In genomic region chr6:19999319-20000191, GRCh38 we compare ENCODE assay signal across 8 cellular contexts.
DNase-seq lines count a peak whose midpoint lies in the region; ATAC-seq and TF ChIP-seq lines count a peak whose summit lies in the region.

No MANE protein-coding gene starts in this region.

- intact Hi-C loops in psoas muscle (cut with DNase I), result no loop called here

- H3K79me2 ChIP-seq in OCI-LY1 (ENCODE audit: insufficient read depth, low read length), result no peaks in the 10 kb centered on the region

- no peak overlapping the region for H3K4me2 ChIP-seq in OCI-LY1 (ENCODE audit: low read length)

- no peaks in the 10 kb centered on the region for H3F3A ChIP-seq in OCI-LY1 (ENCODE audit: insufficient read depth, low read length)

- H3K9ac ChIP-seq in OCI-LY1 (ENCODE audit: low read length), result no peak overlapping the region

- H3K36me3 ChIP-seq in OCI-LY1 (ENCODE audit: insufficient read depth, low read length) (no peaks in the 10 kb centered on the region; the same call in 1 of the 2 replicates), psoas muscle (ENCODE audit: insufficient read depth in 1 of 2, low read depth in 1 of 2) (no peaks in the 10 kb centered on the region)

- DNase-seq in COLO668 (lab: John Stamatoyannopoulos, UW; ENCODE audit: unreplicated experiment), result peak; percentile 53
- DNase-seq in iris pigment epithelial cell (ENCODE audit: low read depth), result peak; percentile 8
- no peak for DNase-seq in activated effector memory CD4-positive, alpha-beta T cell treated with Interleukin-2 at 50 U/mL for 16 hours
- DNase-seq in epidermal melanocyte (ENCODE audit: insufficient read length, low spot score), result no peak
- DNase-seq in psoas muscle, result no peak

- no peaks in the 10 kb centered on the region for H3K27me3 ChIP-seq in OCI-LY1 (ENCODE audit: insufficient read depth, low read length)
- H3K27me3 ChIP-seq in psoas muscle (ENCODE audit: insufficient read depth in 3 of 3, low read length in 2 of 3), result no peaks in the 10 kb centered on the region

- ATAC-seq in GM19043 (IDR thresholded peaks at IDR 0.05; ENCODE audit: low read depth, unreplicated experiment) (peak; percentile 94), HG03139 (IDR thresholded peaks at IDR 0.05; ENCODE audit: unreplicated experiment) (peak; percentile 90), psoas muscle (no peak)

- TF ChIP-seq CTCF in OCI-LY1 (IDR thresholded peaks at IDR 0.05; ENCODE audit: low read length), result no peak
- TF ChIP-seq CTCF in psoas muscle (IDR thresholded peaks at IDR 0.05), result no peak

- WGBS in psoas muscle, 3 donors, result 57 to 68% (median 62%) methylated on average over 7 of the region's 7 CpGs

- H3K9me3 ChIP-seq in OCI-LY1 (ENCODE audit: low read length), result peaks cover 7% of the 10 kb centered on the region; the same call in 1 of the 2 replicates
- H3K9me3 ChIP-seq in psoas muscle, result no peaks in the 10 kb centered on the region

- no peaks in the 10 kb centered on the region for H4K20me1 ChIP-seq in OCI-LY1 (ENCODE audit: insufficient read depth, low read length)

- H3K4me1 ChIP-seq in OCI-LY1 (ENCODE audit: insufficient read depth, low read length, severe bottlenecking) (no peaks in the 10 kb centered on the region), psoas muscle (no peaks in the 10 kb centered on the region)

- peak overlapping the region; percentile 25 for H3K4me3 ChIP-seq in OCI-LY1 (ENCODE audit: low read depth, low read length, poor library complexity, severe bottlenecking)
- H3K4me3 ChIP-seq in psoas muscle, result no peak overlapping the region

- no peaks in the 10 kb centered on the region for H3K9me2 ChIP-seq in OCI-LY1 (ENCODE audit: low read depth, low read length)

- no peak overlapping the region for H3K27ac ChIP-seq in OCI-LY1 (ENCODE audit: low read depth, low read length, poor library complexity, severe bottlenecking)
- H3K27ac ChIP-seq in psoas muscle, result no peak overlapping the region

- peak overlapping the region; percentile 96; the same call in 1 of the 2 replicates for H2AFZ ChIP-seq in OCI-LY1 (ENCODE audit: low read length)

Comparison
In these comparisons a context has a peak if more than half of its experiments do, and no peak if none do; other contexts are left out.
1. DNase-seq: peak in COLO668 (single experiment) and iris pigment epithelial cell (single experiment); none in activated effector memory CD4-positive, alpha-beta T cell treated with Interleukin-2 at 50 U/mL for 16 hours (single experiment), epidermal melanocyte (single experiment) and psoas muscle (0 of 2).
2. ATAC-seq: peak in GM19043 (single experiment) and HG03139 (single experiment); none in psoas muscle (0 of 4).